8 cellular contexts compared by ENCODE assay signal in the genomic region with DNA sequence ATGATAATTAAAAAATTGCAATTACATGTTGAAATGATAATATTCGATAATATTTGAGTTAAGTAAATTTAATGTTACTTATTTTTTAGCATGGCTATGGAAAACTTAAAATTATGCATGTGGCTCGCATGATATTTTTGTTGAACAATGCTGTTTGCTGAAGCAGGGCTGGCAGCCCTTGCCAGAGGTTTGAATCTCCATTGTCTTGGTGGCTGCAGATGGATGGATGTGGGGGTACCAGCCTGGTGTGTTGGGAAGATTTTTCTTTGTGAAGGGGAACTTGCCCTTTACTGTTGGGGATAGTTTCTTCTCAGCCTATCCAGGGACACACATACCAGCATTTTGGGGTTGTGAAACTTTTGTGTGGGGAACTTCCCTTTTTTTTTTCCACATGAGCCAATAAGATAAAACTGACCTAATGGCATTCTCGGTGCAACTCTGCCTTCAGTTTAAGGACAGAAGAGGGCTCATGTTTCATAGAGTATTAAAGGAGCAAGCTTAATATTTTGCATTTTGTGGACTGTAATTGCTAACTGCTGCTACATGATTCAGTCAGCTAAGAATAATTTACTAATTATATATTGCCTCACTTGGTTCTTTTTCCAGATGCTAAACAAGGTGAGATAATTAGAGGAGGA. TPM values are rescaled to one million over a fixed set of nuclear protein-coding genes. Genes with fewer than 3 reads are reported as not detected.
DNase-seq lines count a peak whose midpoint lies in the region; FAIRE-seq and TF ChIP-seq lines count a peak whose summit lies in the region.

No MANE protein-coding gene starts in this region.

- no peaks in the 10 kb centered on the region for H3K9me3 Mint-ChIP-seq in dendritic cell treated with granulocyte-macrophage colony-stimulating factor and Interleukin-4, amounts not matched to agents 40 ng/mL and 50 ng/mL, for 4 days

- H3K27me3 Mint-ChIP-seq in dendritic cell treated with granulocyte-macrophage colony-stimulating factor and Interleukin-4, amounts not matched to agents 40 ng/mL and 50 ng/mL, for 4 days, result no peaks in the 10 kb centered on the region

- peak overlapping the region; percentile 59 for H3K4me3 Mint-ChIP-seq in dendritic cell treated with granulocyte-macrophage colony-stimulating factor and Interleukin-4, amounts not matched to agents 40 ng/mL and 50 ng/mL, for 4 days

- peaks cover 28% of the 10 kb centered on the region for H3K36me3 Mint-ChIP-seq in dendritic cell treated with granulocyte-macrophage colony-stimulating factor and Interleukin-4, amounts not matched to agents 40 ng/mL and 50 ng/mL, for 4 days (ENCODE audit: low read depth)

- peaks cover 47% of the 10 kb centered on the region for H3K4me1 Mint-ChIP-seq in dendritic cell treated with granulocyte-macrophage colony-stimulating factor and Interleukin-4, amounts not matched to agents 40 ng/mL and 50 ng/mL, for 4 days (ENCODE audit: low read depth)

- H3K27ac Mint-ChIP-seq in dendritic cell treated with granulocyte-macrophage colony-stimulating factor and Interleukin-4, amounts not matched to agents 40 ng/mL and 50 ng/mL, for 4 days, result peak overlapping the region; percentile 85

- peak; percentile 74 for FAIRE-seq in H54 (lab: Jason Lieb, UNC)

- DNase-seq in NCI-H1417 (lab: John Stamatoyannopoulos, UW) (peak in 2 of 3 experiments; percentile 17 to 58), NCI-H1417 treated with DMSO at 0.1 percent for 48 hours (lab: John Stamatoyannopoulos, UW) (no peak), H54 (ENCODE audit: insufficient read length, low spot score) (no peak), NAMALWA (ENCODE audit: low spot score) (peak; percentile 91), renal cortical epithelial cell (ENCODE audit: low read depth) (peak; percentile 43), A172 (ENCODE audit: low spot score) (no peak), iPS-NIHi7 (ENCODE audit: extremely low spot score) (no peak)

- intact Hi-C loops in dendritic cell treated with granulocyte-macrophage colony-stimulating factor and Interleukin-4, amounts not matched to agents 40 ng/mL and 50 ng/mL, for 4 days (cut with micrococcal nuclease), result no loop called here

- no peak for TF ChIP-seq POLR2A in H54 (IDR thresholded peaks at IDR 0.05; ENCODE audit: low read depth, low read length)

RNA-seq across cellular contexts. Expression of gene RASSF3, which starts 8.8 kb away (rescaled TPM):
- total RNA-seq in renal cortical epithelial cell, result 16.0 and 29.7 TPM in 2 replicates
- total RNA-seq in A172 (2014; rRNA removed; shearing (Covaris generic)), result 21.4 and 23.0 TPM in 2 replicates

Comparison
In these comparisons a context has a peak if more than half of its experiments do, and no peak if none do; other contexts are left out.
1. DNase-seq: peak in NCI-H1417 (2 of 3), NAMALWA (single experiment) and renal cortical epithelial cell (single experiment); none in NCI-H1417 treated with DMSO at 0.1 percent for 48 hours (single experiment), H54 (single experiment), A172 (single experiment) and iPS-NIHi7 (single experiment).